Comparison of ENCODE assay signal across 7 cellular contexts in genomic region chr20:32358883-32359632, GRCh38. TPM values are rescaled to one million over a fixed set of nuclear protein-coding genes. Genes with fewer than 3 reads are reported as not detected.
DNase-seq lines count a peak whose midpoint lies in the region; ATAC-seq, FAIRE-seq and TF ChIP-seq lines count a peak whose summit lies in the region.

No MANE protein-coding gene starts in this region.

- H2AFZ ChIP-seq in SK-N-SH (ENCODE audit: low read depth) = peak overlapping the region; percentile 66; the same call in 1 of the 2 replicates

- WGBS in SK-N-SH (ENCODE audit: low lambda C conversion rate) = 0% methylated on average over 16 of the region's 46 CpGs
- 0 to 1% methylated on average over 37 to 46 of the region's 46 CpGs for WGBS in pancreas, 2 donors
- WGBS in tibial nerve, 2 donors = 0 to 2% methylated on average over 12 to 18 of the region's 46 CpGs

- no peaks in the 10 kb centered on the region for H3K9me3 Mint-ChIP-seq in activated naive CD4-positive, alpha-beta T cell treated with anti-CD3 and anti-CD28 coated beads, Interleukin-2, amount 50 U/mL, for 72 hours

- H3K9me3 ChIP-seq in SK-N-SH (no peaks in the 10 kb centered on the region), pancreas (no peaks in the 10 kb centered on the region), tibial nerve (no peaks in the 10 kb centered on the region)

- peak; percentile 72 for TF ChIP-seq POLR2A in GM18505 (IDR thresholded peaks at IDR 0.05; ENCODE audit: borderline replicate concordance, extremely low read depth, insufficient read depth, insufficient read length)
- peak in 1 of 2 donors; percentile 54 for TF ChIP-seq POLR2A in tibial nerve (IDR thresholded peaks at IDR 0.05)

- ATAC-seq in GM18505 (IDR thresholded peaks at IDR 0.05; ENCODE audit: unreplicated experiment) (peak; percentile 24), Right ventricle myocardium superior (ENCODE audit: poor library complexity) (peak; percentile 49), pancreas (peak; percentile 35 to 55 (median 46))
- ATAC-seq in activated naive CD4-positive, alpha-beta T cell treated with anti-CD3 and anti-CD28 coated beads, Interleukin-2, amount 50 U/mL, for 72 hours = peak; percentile 18 to 30

- H3K4me1 ChIP-seq in SK-N-SH (ENCODE audit: control insufficient read depth in 1 of 2, insufficient read depth in 2 of 2, low read depth in 1 of 2, low read length in 1 of 2) (peaks cover 22 to 26% of the 10 kb centered on the region in 2 experiments; a peak in 3 of 4 replicates), pancreas (peaks cover 13 to 47% (median 29%) of the 10 kb centered on the region in 3 donors), tibial nerve (peaks cover 0 to 57% (median 34%) of the 10 kb centered on the region in 4 donors)

- peaks cover 51% of the 10 kb centered on the region for H4K20me1 ChIP-seq in SK-N-SH (ENCODE audit: insufficient read depth)

- H3K36me3 ChIP-seq in SK-N-SH (replicated peaks in 1 of 2; ENCODE audit: control insufficient read depth in 1 of 2, insufficient read depth in 2 of 2, low read length in 1 of 2) = peaks cover 0 to 4% of the 10 kb centered on the region in 2 experiments
- no peaks in the 10 kb centered on the region for H3K36me3 ChIP-seq in pancreas
- H3K36me3 ChIP-seq in tibial nerve = no peaks in the 10 kb centered on the region

- H3K36me3 Mint-ChIP-seq in activated naive CD4-positive, alpha-beta T cell treated with anti-CD3 and anti-CD28 coated beads, Interleukin-2, amount 50 U/mL, for 72 hours = peaks cover 16 to 27% of the 10 kb centered on the region in 2 donors

- H3K9me2 ChIP-seq in SK-N-SH = no peaks in the 10 kb centered on the region

- H3K27ac Mint-ChIP-seq in activated naive CD4-positive, alpha-beta T cell treated with anti-CD3 and anti-CD28 coated beads, Interleukin-2, amount 50 U/mL, for 72 hours = peak overlapping the region; percentile 96 to 99

- POLR2A ChIA-PET in SK-N-SH (lab: Yijun Ruan, JAX) = interaction anchor here (0.9 to 2.2 kb wide), 6 partner anchors 12 to 126 kb away, joined by 3 to 7 read pairs (median 3); no protein-coding TSS in a partner anchor

- peak overlapping the region; percentile 85 to 95 for H3K27ac ChIP-seq in SK-N-SH (ENCODE audit: low read depth in 2 of 2, low read length in 1 of 2)
- peak overlapping the region; percentile 82 to 98 (median 96) for H3K27ac ChIP-seq in pancreas
- H3K27ac ChIP-seq in tibial nerve = peak overlapping the region; percentile 92 to 98 (median 96)

- peak overlapping the region; percentile 85 for H3K4me2 ChIP-seq in SK-N-SH

- TF ChIP-seq CTCF in SK-N-SH (IDR thresholded peaks at IDR 0.05) (no peak), pancreas (IDR thresholded peaks at IDR 0.05) (no peak), tibial nerve (IDR thresholded peaks at IDR 0.05) (no peak)

- H3K4me3 ChIP-seq in SK-N-SH (ENCODE audit: low read depth in 2 of 2, low read length in 1 of 2) (peak overlapping the region; percentile 86 to 92), pancreas (peak overlapping the region; percentile 79 to 94 (median 86)), tibial nerve (peak overlapping the region; percentile 69 to 99 (median 87))

- CTCF ChIA-PET in SK-N-SH (lab: Yijun Ruan, JAX) = interaction anchor here (0.6 to 3.3 kb wide), 10 partner anchors 11 to 159 kb away, joined by 3 to 13 read pairs (median 3); no protein-coding TSS in a partner anchor

- peak overlapping the region; percentile 91 for H3K9ac ChIP-seq in SK-N-SH

- H3F3A ChIP-seq in SK-N-SH (replicated peaks; ENCODE audit: insufficient read depth) = peaks cover 46% of the 10 kb centered on the region

- DNase-seq in HuH-7 (ENCODE audit: low spot score) (peak; percentile 80), SK-N-SH (peak; percentile 92), Right ventricle myocardium superior (peak; percentile 83), pancreas (peak in 5 of 6 donors; percentile 63 to 85 (median 76)), tibial nerve (ENCODE audit: low spot score in 2 of 2) (peak; percentile 69 to 70)
- DNase-seq in activated naive CD4-positive, alpha-beta T cell treated with anti-CD3 and anti-CD28 coated beads, Interleukin-2, amount 50 U/mL, for 72 hours (ENCODE audit: low spot score in 2 of 2) = peak; percentile 79 to 82

- H3K79me2 ChIP-seq in SK-N-SH (ENCODE audit: insufficient read depth) = peaks cover 53% of the 10 kb centered on the region

- TF ChIP-seq EP300 in SK-N-SH (IDR thresholded peaks at IDR 0.05; ENCODE audit: borderline replicate concordance in 1 of 2, low read depth in 1 of 2, low read length in 1 of 2) (0 out of 4 replicates have a peak, but pooled peaks of 1 of the 2 experiments have one; percentile 8), tibial nerve (IDR thresholded peaks at IDR 0.05) (peak in 1 of 2 donors; percentile 70)

- FAIRE-seq in pancreas (lab: Jason Lieb, UNC) = no peak

- TF ChIP-seq RAD21 in SK-N-SH (IDR thresholded peaks at IDR 0.05; ENCODE audit: low read length) = no peak

- intact Hi-C loops in Right ventricle myocardium superior (cut with DNase I) = no loop called here
- intact Hi-C loops in pancreas (cut with DNase I) = no loop called here

- H3K27me3 ChIP-seq in SK-N-SH (ENCODE audit: insufficient read depth) (no peaks in the 10 kb centered on the region), pancreas (no peaks in the 10 kb centered on the region), tibial nerve (no peaks in the 10 kb centered on the region)

TF ChIP-seq in SK-N-SH, 30 proteins besides CTCF, POLR2A, EP300 and RAD21 (continues in another document):
- no peak for TF ChIP-seq FOXJ3 (CRISPR knock-in tag; IDR thresholded peaks at IDR 0.05)
- TF ChIP-seq MEF2A (IDR thresholded peaks at IDR 0.05; ENCODE audit: borderline replicate concordance, low read depth) = no peak
- no peak for TF ChIP-seq USF1 (IDR thresholded peaks at IDR 0.05; ENCODE audit: borderline replicate concordance, low read depth)
- no peak for TF ChIP-seq YY1 (IDR thresholded peaks at IDR 0.05; ENCODE audit: low read depth)
- TF ChIP-seq RXRA (IDR thresholded peaks at IDR 0.05; ENCODE audit: borderline replicate concordance, low read depth) = no peak
- no peak for TF ChIP-seq REST (IDR thresholded peaks at IDR 0.05; ENCODE audit: low read depth, low read length)
- no peak for TF ChIP-seq MAX (IDR thresholded peaks at IDR 0.05; ENCODE audit: low read depth)
- no peak for TF ChIP-seq GABPA (IDR thresholded peaks at IDR 0.05; ENCODE audit: low read depth)
- TF ChIP-seq RCOR1 (IDR thresholded peaks at IDR 0.05; ENCODE audit: low read length) = no peak
- TF ChIP-seq TCF12 (IDR thresholded peaks at IDR 0.05) = no peak
- no peak for TF ChIP-seq NFIC (IDR thresholded peaks at IDR 0.05; ENCODE audit: borderline replicate concordance)
- peak; percentile 29; the same call in 1 of the 2 replicates for TF ChIP-seq ELF1 (IDR thresholded peaks at IDR 0.05)

RNA-seq across cellular contexts. Expression of gene ASXL1, which starts 0.9 kb away (rescaled TPM):
- polyA plus RNA-seq in SK-N-SH (2012; rRNA removed) = 36.6 and 44.7 TPM in 2 replicates
- polyA plus RNA-seq in SK-N-SH (2012; cell fraction: cytosol; rRNA removed) = 16.6 and 21.0 TPM in 2 replicates
- 212 and 236 TPM in 2 replicates for polyA plus RNA-seq in SK-N-SH (2012; cell fraction: nucleus; rRNA removed)
- 100 to 1,000 TPM; 153 to 195 TPM for total RNA-seq in activated naive CD4-positive, alpha-beta T cell treated with anti-CD3 and anti-CD28 coated beads, Interleukin-2, amount 50 U/mL, for 72 hours
- total RNA-seq in Right ventricle myocardium superior = 24.5 TPM
- 10 to 100 TPM; 32.9 to 57.7 (median 34.5) TPM for total RNA-seq in pancreas
- 10 to 100 TPM; 41.5 to 49.4 TPM for polyA plus RNA-seq in pancreas
- total RNA-seq in tibial nerve = 100 to 1,000 TPM; 108 to 194 (median 138) TPM

Comparison
In these comparisons a context has a peak if more than half of its experiments do, and no peak if none do; other contexts are left out.
1. Peak in every context shown above with its lines: DNase-seq, ATAC-seq, H3K4me3 ChIP-seq and H3K27ac ChIP-seq.